Comparison of ENCODE assay signal across 1 cellular context in the genomic region with DNA sequence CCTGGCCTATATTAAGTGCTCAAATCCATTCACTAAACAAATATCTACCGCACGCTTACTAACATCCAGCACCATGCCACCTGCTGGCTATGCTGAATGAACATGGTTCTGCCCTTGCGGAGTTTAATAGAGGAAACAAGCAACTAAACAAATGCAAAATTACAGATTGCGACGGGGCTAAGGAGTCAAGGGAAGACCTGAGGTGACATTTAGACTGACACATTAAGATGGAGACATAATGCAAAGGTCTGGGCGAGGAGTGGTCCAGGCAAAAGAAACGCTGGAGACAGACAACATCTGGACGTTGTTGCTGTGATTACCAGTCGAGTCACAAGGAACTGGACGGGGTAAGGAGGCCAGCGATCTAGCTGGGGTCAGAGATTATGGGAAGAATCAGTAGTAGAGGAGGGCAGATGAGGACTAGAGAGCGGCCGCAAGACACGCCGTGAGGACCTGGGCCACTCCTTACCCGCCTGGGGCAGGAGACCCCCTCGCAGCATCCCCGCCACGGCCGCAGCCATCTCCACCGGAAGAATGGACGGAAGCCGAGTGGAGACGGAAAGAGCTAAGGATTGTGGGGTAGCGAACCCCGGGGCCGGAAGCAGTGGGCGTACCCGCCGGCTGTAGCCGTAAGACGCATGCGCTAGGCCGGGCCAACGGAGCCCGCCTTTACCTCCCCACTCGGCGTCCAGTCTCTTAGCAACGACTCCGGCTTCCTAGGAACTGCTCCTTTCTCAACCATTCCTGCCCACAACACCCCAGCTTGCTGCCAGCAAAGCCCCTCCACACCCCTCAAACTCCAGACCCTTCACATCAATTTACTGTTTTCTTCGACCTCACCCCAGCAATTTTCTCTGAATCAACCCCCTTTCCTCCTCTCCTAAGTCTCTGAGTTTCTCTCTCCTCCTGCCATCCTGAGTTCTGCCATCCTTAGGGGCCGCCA.
TF ChIP-seq lines count a peak whose summit lies in the region.

A gene with protein sequence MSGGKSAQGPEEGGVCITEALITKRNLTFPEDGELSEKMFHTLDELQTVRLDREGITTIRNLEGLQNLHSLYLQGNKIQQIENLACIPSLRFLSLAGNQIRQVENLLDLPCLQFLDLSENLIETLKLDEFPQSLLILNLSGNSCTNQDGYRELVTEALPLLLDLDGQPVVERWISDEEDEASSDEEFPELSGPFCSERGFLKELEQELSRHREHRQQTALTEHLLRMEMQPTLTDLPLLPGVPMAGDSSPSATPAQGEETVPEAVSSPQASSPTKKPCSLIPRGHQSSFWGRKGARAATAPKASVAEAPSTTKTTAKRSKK (plus strand): TSS at position 680 of the 943 bp plus-strand sequence. CDS start 320 bp downstream, outside the sequence.
A gene (minus strand): TSS at position 551 of the 943 bp plus-strand sequence. CDS start 30 bp downstream, at position 521.

TF ChIP-seq in PFSK-1, 5 proteins besides CTCF, POLR2A, EP300 and RAD21 (continued from another document):
- TF ChIP-seq, protein P1, sequence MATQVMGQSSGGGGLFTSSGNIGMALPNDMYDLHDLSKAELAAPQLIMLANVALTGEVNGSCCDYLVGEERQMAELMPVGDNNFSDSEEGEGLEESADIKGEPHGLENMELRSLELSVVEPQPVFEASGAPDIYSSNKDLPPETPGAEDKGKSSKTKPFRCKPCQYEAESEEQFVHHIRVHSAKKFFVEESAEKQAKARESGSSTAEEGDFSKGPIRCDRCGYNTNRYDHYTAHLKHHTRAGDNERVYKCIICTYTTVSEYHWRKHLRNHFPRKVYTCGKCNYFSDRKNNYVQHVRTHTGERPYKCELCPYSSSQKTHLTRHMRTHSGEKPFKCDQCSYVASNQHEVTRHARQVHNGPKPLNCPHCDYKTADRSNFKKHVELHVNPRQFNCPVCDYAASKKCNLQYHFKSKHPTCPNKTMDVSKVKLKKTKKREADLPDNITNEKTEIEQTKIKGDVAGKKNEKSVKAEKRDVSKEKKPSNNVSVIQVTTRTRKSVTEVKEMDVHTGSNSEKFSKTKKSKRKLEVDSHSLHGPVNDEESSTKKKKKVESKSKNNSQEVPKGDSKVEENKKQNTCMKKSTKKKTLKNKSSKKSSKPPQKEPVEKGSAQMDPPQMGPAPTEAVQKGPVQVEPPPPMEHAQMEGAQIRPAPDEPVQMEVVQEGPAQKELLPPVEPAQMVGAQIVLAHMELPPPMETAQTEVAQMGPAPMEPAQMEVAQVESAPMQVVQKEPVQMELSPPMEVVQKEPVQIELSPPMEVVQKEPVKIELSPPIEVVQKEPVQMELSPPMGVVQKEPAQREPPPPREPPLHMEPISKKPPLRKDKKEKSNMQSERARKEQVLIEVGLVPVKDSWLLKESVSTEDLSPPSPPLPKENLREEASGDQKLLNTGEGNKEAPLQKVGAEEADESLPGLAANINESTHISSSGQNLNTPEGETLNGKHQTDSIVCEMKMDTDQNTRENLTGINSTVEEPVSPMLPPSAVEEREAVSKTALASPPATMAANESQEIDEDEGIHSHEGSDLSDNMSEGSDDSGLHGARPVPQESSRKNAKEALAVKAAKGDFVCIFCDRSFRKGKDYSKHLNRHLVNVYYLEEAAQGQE (IDR thresholded peaks at IDR 0.05; ENCODE audit: insufficient read depth in 1 of 2, low read depth in 2 of 2, low read length in 2 of 2): peak; percentile 54 to 63
- TF ChIP-seq FOXP2 (optimal IDR thresholded peaks at IDR 0.05; ENCODE audit: borderline replicate concordance, extremely low read depth, extremely low read length, insufficient read depth) (peak; percentile 77), POLR2AphosphoS5 (IDR thresholded peaks at IDR 0.05; ENCODE audit: low read depth, low read length) (peak; percentile 99)
TF ChIP-seq in PFSK-1: peak in this region for 5.
